1 cellular context compared by ENCODE assay signal in the genomic region with DNA sequence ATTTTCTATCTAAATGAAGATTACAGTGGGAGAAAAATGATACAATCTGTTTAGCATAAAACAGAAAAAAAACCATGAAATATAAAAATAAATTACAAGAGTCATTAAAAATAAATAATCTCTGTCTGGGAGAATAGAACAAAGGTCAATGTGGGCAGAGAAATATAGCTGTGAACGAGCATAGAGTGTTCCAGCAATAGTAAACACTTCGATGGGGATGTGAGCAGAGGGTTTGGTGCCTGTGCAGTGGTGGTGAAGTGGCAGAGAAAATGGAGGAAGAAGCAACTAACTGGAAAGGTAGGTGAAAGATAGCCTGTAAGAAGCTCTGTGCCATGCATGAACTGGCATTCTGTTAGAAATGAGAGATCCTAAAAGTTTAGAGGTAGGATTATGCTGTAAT.
TF ChIP-seq lines count a peak whose summit lies in the region.

No MANE protein-coding gene starts in this region.

TF ChIP-seq in HepG2, 621 proteins besides CTCF, POLR2A, EP300 and RAD21 (continued from another document):
- TF ChIP-seq, protein P1, sequence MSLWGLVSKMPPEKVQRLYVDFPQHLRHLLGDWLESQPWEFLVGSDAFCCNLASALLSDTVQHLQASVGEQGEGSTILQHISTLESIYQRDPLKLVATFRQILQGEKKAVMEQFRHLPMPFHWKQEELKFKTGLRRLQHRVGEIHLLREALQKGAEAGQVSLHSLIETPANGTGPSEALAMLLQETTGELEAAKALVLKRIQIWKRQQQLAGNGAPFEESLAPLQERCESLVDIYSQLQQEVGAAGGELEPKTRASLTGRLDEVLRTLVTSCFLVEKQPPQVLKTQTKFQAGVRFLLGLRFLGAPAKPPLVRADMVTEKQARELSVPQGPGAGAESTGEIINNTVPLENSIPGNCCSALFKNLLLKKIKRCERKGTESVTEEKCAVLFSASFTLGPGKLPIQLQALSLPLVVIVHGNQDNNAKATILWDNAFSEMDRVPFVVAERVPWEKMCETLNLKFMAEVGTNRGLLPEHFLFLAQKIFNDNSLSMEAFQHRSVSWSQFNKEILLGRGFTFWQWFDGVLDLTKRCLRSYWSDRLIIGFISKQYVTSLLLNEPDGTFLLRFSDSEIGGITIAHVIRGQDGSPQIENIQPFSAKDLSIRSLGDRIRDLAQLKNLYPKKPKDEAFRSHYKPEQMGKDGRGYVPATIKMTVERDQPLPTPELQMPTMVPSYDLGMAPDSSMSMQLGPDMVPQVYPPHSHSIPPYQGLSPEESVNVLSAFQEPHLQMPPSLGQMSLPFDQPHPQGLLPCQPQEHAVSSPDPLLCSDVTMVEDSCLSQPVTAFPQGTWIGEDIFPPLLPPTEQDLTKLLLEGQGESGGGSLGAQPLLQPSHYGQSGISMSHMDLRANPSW (CRISPR knock-in tag; IDR thresholded peaks at IDR 0.05; ENCODE audit: borderline replicate concordance), result no peak
- no peak for TF ChIP-seq ZNF382 (CRISPR knock-in tag; IDR thresholded peaks at IDR 0.05; ENCODE audit: borderline replicate concordance)
- no peak for TF ChIP-seq ZNF207 (IDR thresholded peaks at IDR 0.05; ENCODE audit: borderline replicate concordance)
- no peak for TF ChIP-seq ZNF232 (CRISPR knock-in tag; IDR thresholded peaks at IDR 0.05; ENCODE audit: borderline replicate concordance)
- TF ChIP-seq IRF2 (CRISPR knock-in tag; IDR thresholded peaks at IDR 0.05), result no peak
- no peak for TF ChIP-seq ISX (CRISPR knock-in tag; conservative IDR thresholded peaks at IDR 0.05)
- TF ChIP-seq, protein P2, sequence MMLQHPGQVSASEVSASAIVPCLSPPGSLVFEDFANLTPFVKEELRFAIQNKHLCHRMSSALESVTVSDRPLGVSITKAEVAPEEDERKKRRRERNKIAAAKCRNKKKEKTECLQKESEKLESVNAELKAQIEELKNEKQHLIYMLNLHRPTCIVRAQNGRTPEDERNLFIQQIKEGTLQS (CRISPR knock-in tag; IDR thresholded peaks at IDR 0.05), result no peak
- no peak for TF ChIP-seq REPIN1 (CRISPR knock-in tag; IDR thresholded peaks at IDR 0.05; ENCODE audit: borderline replicate concordance, low read depth)
- TF ChIP-seq FOSL2 (CRISPR knock-in tag; IDR thresholded peaks at IDR 0.05), result no peak
- no peak for TF ChIP-seq MLLT10 (CRISPR knock-in tag; IDR thresholded peaks at IDR 0.05)
- TF ChIP-seq, protein P3, sequence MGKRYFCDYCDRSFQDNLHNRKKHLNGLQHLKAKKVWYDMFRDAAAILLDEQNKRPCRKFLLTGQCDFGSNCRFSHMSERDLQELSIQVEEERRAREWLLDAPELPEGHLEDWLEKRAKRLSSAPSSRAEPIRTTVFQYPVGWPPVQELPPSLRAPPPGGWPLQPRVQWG (CRISPR knock-in tag; IDR thresholded peaks at IDR 0.05; ENCODE audit: borderline replicate concordance, low read depth), result no peak
- TF ChIP-seq CC2D1A (CRISPR knock-in tag; IDR thresholded peaks at IDR 0.05), result no peak
- TF ChIP-seq ZFP82 (CRISPR knock-in tag; IDR thresholded peaks at IDR 0.05; ENCODE audit: borderline replicate concordance), result no peak
- TF ChIP-seq, protein P4, sequence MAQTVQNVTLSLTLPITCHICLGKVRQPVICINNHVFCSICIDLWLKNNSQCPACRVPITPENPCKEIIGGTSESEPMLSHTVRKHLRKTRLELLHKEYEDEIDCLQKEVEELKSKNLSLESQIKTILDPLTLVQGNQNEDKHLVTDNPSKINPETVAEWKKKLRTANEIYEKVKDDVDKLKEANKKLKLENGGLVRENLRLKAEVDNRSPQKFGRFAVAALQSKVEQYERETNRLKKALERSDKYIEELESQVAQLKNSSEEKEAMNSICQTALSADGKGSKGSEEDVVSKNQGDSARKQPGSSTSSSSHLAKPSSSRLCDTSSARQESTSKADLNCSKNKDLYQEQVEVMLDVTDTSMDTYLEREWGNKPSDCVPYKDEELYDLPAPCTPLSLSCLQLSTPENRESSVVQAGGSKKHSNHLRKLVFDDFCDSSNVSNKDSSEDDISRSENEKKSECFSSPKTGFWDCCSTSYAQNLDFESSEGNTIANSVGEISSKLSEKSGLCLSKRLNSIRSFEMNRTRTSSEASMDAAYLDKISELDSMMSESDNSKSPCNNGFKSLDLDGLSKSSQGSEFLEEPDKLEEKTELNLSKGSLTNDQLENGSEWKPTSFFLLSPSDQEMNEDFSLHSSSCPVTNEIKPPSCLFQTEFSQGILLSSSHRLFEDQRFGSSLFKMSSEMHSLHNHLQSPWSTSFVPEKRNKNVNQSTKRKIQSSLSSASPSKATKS (CRISPR knock-in tag; IDR thresholded peaks at IDR 0.05), result no peak
- no peak for TF ChIP-seq SALL1 (CRISPR knock-in tag; IDR thresholded peaks at IDR 0.05)
- no peak for TF ChIP-seq ZBTB7A (CRISPR knock-in tag; IDR thresholded peaks at IDR 0.05)
- TF ChIP-seq, protein P5, sequence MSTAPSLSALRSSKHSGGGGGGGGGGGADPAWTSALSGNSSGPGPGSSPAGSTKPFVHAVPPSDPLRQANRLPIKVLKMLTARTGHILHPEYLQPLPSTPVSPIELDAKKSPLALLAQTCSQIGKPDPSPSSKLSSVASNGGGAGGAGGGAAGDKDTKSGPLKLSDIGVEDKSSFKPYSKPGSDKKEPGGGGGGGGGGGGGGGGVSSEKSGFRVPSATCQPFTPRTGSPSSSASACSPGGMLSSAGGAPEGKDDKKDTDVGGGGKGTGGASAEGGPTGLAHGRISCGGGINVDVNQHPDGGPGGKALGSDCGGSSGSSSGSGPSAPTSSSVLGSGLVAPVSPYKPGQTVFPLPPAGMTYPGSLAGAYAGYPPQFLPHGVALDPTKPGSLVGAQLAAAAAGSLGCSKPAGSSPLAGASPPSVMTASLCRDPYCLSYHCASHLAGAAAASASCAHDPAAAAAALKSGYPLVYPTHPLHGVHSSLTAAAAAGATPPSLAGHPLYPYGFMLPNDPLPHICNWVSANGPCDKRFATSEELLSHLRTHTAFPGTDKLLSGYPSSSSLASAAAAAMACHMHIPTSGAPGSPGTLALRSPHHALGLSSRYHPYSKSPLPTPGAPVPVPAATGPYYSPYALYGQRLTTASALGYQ (CRISPR knock-in tag; IDR thresholded peaks at IDR 0.05), result no peak
- TF ChIP-seq, protein P6, sequence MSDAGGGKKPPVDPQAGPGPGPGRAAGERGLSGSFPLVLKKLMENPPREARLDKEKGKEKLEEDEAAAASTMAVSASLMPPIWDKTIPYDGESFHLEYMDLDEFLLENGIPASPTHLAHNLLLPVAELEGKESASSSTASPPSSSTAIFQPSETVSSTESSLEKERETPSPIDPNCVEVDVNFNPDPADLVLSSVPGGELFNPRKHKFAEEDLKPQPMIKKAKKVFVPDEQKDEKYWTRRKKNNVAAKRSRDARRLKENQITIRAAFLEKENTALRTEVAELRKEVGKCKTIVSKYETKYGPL (CRISPR knock-in tag; IDR thresholded peaks at IDR 0.05), result no peak
